ENCODE assay signal across 1 cellular context in the genomic region with DNA sequence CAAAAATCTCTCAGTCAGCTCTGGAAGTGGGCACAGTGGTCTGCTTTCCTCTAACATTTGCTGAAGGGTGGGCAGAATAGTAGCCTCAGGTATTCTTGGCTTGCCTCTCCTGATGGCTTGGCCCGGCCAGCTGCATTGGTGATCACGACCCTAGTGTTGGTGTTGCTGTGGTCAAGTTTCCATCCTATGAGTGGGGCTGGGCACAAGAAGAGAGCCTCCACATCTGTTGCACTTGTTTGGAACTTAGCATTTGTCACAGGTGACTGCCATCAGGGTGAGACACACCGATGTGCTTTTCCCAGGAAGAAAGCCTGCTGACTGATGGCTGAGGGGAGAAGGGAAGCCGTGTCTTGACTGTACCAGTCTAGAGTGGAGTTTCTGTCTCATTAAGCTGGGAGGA.
TF ChIP-seq lines count a peak whose summit lies in the region.

No MANE protein-coding gene starts in this region.

TF ChIP-seq in HepG2, 621 proteins besides CTCF, POLR2A, EP300 and RAD21:
- TF ChIP-seq NFKB2 (CRISPR knock-in tag; IDR thresholded peaks at IDR 0.05; ENCODE audit: borderline replicate concordance) = no peak
- TF ChIP-seq LCORL (IDR thresholded peaks at IDR 0.05) = no peak
- no peak for TF ChIP-seq LCORL (CRISPR knock-in tag; IDR thresholded peaks at IDR 0.05)
- TF ChIP-seq ZC3H4 (CRISPR knock-in tag; IDR thresholded peaks at IDR 0.05; ENCODE audit: borderline replicate concordance) = no peak
- TF ChIP-seq RBM22 (optimal IDR thresholded peaks at IDR 0.05; ENCODE audit: low read length) = peak; percentile 83
- TF ChIP-seq, protein P1, sequence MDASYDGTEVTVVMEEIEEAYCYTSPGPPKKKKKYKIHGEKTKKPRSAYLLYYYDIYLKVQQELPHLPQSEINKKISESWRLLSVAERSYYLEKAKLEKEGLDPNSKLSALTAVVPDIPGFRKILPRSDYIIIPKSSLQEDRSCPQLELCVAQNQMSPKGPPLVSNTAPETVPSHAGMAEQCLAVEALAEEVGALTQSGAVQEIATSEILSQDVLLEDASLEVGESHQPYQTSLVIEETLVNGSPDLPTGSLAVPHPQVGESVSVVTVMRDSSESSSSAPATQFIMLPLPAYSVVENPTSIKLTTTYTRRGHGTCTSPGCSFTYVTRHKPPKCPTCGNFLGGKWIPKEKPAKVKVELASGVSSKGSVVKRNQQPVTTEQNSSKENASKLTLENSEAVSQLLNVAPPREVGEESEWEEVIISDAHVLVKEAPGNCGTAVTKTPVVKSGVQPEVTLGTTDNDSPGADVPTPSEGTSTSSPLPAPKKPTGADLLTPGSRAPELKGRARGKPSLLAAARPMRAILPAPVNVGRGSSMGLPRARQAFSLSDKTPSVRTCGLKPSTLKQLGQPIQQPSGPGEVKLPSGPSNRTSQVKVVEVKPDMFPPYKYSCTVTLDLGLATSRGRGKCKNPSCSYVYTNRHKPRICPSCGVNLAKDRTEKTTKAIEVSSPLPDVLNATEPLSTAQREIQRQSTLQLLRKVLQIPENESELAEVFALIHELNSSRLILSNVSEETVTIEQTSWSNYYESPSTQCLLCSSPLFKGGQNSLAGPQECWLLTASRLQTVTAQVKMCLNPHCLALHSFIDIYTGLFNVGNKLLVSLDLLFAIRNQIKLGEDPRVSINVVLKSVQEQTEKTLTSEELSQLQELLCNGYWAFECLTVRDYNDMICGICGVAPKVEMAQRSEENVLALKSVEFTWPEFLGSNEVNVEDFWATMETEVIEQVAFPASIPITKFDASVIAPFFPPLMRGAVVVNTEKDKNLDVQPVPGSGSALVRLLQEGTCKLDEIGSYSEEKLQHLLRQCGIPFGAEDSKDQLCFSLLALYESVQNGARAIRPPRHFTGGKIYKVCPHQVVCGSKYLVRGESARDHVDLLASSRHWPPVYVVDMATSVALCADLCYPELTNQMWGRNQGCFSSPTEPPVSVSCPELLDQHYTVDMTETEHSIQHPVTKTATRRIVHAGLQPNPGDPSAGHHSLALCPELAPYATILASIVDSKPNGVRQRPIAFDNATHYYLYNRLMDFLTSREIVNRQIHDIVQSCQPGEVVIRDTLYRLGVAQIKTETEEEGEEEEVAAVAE (CRISPR knock-in tag; IDR thresholded peaks at IDR 0.05; ENCODE audit: borderline replicate concordance) = no peak
- TF ChIP-seq ZNF382 (CRISPR knock-in tag; IDR thresholded peaks at IDR 0.05; ENCODE audit: borderline replicate concordance) = no peak
- no peak for TF ChIP-seq THAP11 (CRISPR knock-in tag; IDR thresholded peaks at IDR 0.05)
- no peak for TF ChIP-seq ARNTL (CRISPR knock-in tag; IDR thresholded peaks at IDR 0.05)
TF ChIP-seq in HepG2: peak in this region for 1.
